7 cellular contexts compared by ENCODE assay signal in the genomic region with DNA sequence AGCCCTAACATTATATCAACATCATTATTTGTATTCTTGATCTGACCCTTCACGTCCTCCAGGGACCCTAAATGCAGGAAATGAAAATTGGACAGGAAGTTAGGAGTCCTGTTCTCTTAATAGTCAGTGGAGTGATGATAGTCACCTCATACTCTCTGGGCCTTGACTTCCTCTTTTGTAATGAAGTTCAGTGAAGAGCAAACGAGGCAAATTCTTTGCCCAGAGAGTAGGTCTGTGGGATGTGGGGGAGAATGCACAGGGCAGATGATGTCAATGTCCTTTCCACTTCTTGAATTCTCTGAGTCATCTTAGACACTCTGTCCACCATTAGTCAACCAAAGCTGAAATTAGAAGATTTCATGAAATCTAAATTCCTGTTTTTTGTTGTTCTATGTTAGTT.
DNase-seq lines count a peak whose midpoint lies in the region; ATAC-seq lines count a peak whose summit lies in the region.

No MANE protein-coding gene starts in this region.

- CTCF ChIA-PET in activated naive CD4-positive, alpha-beta T cell treated with anti-CD3 and anti-CD28 coated beads, Interleukin-2, amount 10 ng/mL, durations not matched to agents 7 days and 5 days (lab: Charles Lee) = interaction anchor here (0.9 kb wide), 1 partner anchor 16 kb away, joined by 3 read pairs; no protein-coding TSS in a partner anchor

- H3K27me3 Mint-ChIP-seq in memory B cell = no peaks in the 10 kb centered on the region
- no peaks in the 10 kb centered on the region for H3K27me3 Mint-ChIP-seq in activated naive CD4-positive, alpha-beta T cell treated with anti-CD3 and anti-CD28 coated beads, Interleukin-2, amount 10 ng/mL, durations not matched to agents 7 days and 5 days

- H3K27ac Mint-ChIP-seq in memory B cell = no peak overlapping the region
- no peak overlapping the region for H3K27ac Mint-ChIP-seq in activated naive CD4-positive, alpha-beta T cell treated with anti-CD3 and anti-CD28 coated beads, Interleukin-2, amount 10 ng/mL, durations not matched to agents 7 days and 5 days

- H3K4me1 Mint-ChIP-seq in memory B cell = peaks cover 8% of the 10 kb centered on the region
- H3K4me1 Mint-ChIP-seq in activated naive CD4-positive, alpha-beta T cell treated with anti-CD3 and anti-CD28 coated beads, Interleukin-2, amount 10 ng/mL, durations not matched to agents 7 days and 5 days = peaks cover 9% of the 10 kb centered on the region

- peaks cover 2% of the 10 kb centered on the region for H3K36me3 Mint-ChIP-seq in memory B cell
- peaks cover 14% of the 10 kb centered on the region for H3K36me3 Mint-ChIP-seq in activated naive CD4-positive, alpha-beta T cell treated with anti-CD3 and anti-CD28 coated beads, Interleukin-2, amount 10 ng/mL, durations not matched to agents 7 days and 5 days

- no peaks in the 10 kb centered on the region for H3K9me3 Mint-ChIP-seq in memory B cell
- peaks cover 13% of the 10 kb centered on the region for H3K9me3 Mint-ChIP-seq in activated naive CD4-positive, alpha-beta T cell treated with anti-CD3 and anti-CD28 coated beads, Interleukin-2, amount 10 ng/mL, durations not matched to agents 7 days and 5 days

- H3K4me3 Mint-ChIP-seq in memory B cell = peak overlapping the region; percentile 57
- no peak overlapping the region for H3K4me3 Mint-ChIP-seq in activated naive CD4-positive, alpha-beta T cell treated with anti-CD3 and anti-CD28 coated beads, Interleukin-2, amount 10 ng/mL, durations not matched to agents 7 days and 5 days

- ATAC-seq in GM18909 (IDR thresholded peaks at IDR 0.05; ENCODE audit: poor library complexity, unreplicated experiment) (peak; percentile 98), HG02870 (IDR thresholded peaks at IDR 0.05; ENCODE audit: unreplicated experiment) (peak; percentile 85), memory B cell (ENCODE audit: low read depth) (peak; percentile 98)

- DNase-seq in SIG-M5 (lab: John Stamatoyannopoulos, UW) (peak; percentile 11), memory B cell (ENCODE audit: low spot score in 2 of 2) (peak; percentile 12 to 39), SHP77 treated with DMSO at 0.1 percent for 48 hours (lab: John Stamatoyannopoulos, UW) (no peak), T-helper 9 cell (no peak)
- no peak for DNase-seq in activated naive CD4-positive, alpha-beta T cell treated with anti-CD3 and anti-CD28 coated beads, Interleukin-2, amount 10 ng/mL, durations not matched to agents 7 days and 5 days

Comparison
In these comparisons a context has a peak if more than half of its experiments do, and no peak if none do; other contexts are left out.
1. DNase-seq: peak in SIG-M5 (single experiment) and memory B cell (2 of 2); none in SHP77 treated with DMSO at 0.1 percent for 48 hours (single experiment), T-helper 9 cell (single experiment) and activated naive CD4-positive, alpha-beta T cell treated with anti-CD3 and anti-CD28 coated beads, Interleukin-2, amount 10 ng/mL, durations not matched to agents 7 days and 5 days (single experiment).
2. Peak in every context shown above with its lines, with median percentiles within 50 percentile points of each other: ATAC-seq.